In the genomic region with DNA sequence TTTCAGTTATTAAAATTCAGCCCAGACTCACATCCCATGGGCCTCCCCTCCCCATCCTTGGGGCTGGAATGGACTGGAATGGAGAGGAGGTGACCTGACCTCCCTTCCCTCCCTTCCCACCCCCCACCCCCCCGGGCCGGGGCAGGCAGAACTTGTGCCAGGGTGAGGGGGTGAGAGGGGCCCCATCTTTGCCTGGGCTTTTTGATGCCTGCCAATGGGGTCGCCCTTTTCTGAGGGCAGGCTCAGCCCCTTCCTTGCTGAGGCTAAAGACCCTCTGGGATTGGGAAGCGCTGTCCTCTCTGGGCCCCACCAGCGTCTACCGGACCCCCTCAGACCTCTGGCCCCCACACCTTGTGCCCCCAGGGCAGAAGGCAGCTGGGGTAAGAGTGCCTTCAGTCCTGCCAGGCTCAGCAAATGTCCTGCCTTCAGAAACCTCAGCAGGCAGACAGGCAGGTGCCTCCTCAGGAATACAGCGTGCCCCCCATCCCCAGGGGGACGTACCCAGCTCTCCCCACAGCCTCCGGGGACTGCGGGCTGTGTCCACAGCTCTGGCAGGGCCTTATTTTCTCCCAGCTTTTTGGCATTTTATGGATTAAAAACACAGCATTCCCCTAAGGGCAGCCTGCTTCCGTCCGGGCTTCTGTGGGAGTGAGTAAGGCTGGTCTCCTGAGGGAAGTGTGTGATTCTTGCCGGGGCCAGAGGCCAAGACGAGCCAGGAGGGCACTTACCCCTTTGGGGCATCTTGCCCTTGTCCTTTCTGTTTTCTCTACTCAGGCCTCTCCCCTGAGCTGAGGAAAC, we compare ENCODE assay signal across 20 cellular contexts. TPM values are rescaled to one million over a fixed set of nuclear protein-coding genes. Genes with fewer than 3 reads are reported as not detected.
"Had no signal": no experiment of that assay in that cellular context is flagged by ENCODE, and none has a peak within 500 bp of the region (broad histone marks: within the 10 kb centered on the region; RNA-seq: fewer than 3 reads in every experiment).

No MANE protein-coding gene starts in this region.

- H3K27ac ChIP-seq: coronary artery, gastroesophageal sphincter, neutrophil, parathyroid adenoma had no signal

- DNase-seq: activated B cell treated with CpG ODN at 0.5 μM for 24 hours; activated CD4-positive, alpha-beta T cell treated with anti-CD3 and anti-CD28 coated beads, Interleukin-2, amount 10 ng/mL, durations not matched to agents 24 days and 14 days; activated CD8-positive, alpha-beta T cell treated with anti-CD3 and anti-CD28 coated beads for 36 hours; activated effector memory CD4-positive, alpha-beta T cell treated with Interleukin-2 at 50 U/mL for 16 hours; activated naive CD4-positive, alpha-beta T cell treated with anti-CD3 and anti-CD28 coated beads, Interleukin-2, amount 10 ng/mL, durations not matched to agents 7 days and 5 days; activated naive CD8-positive, alpha-beta T cell treated with anti-CD3 and anti-CD28 coated beads, Interleukin-2, amount 50 U/mL, for 24 hours; effector CD4-positive, alpha-beta T cell; heart right ventricle; immature natural killer cell; left ventricle myocardium superior; mucosa of descending colon; naive thymus-derived CD4-positive, alpha-beta T cell; stimulated activated CD8-positive, alpha-beta memory T cell treated with anti-CD3 and anti-CD28 coated beads, Interleukin-4, amount 100 ng/mL, for 48 hours; T-cell; T-helper 9 cell had no signal

- H3K4me1 ChIP-seq: parathyroid adenoma had no signal

- H3K79me2 ChIP-seq: parathyroid adenoma had no signal

- H3K9ac ChIP-seq: parathyroid adenoma had no signal

- H3K9me3 ChIP-seq: gastroesophageal sphincter, heart right ventricle, mucosa of descending colon, neutrophil had no signal

- H3K36me3 ChIP-seq: gastroesophageal sphincter, heart right ventricle, neutrophil had no signal

- H3K4me3 ChIP-seq: gastroesophageal sphincter, mucosa of descending colon had no signal

RNA-seq across cellular contexts. Expression of a gene that starts 35.5 kb away (rescaled TPM):
- total RNA-seq: activated B cell treated with CpG ODN at 0.5 μM for 24 hours; aorta; gastroesophageal sphincter; mucosa of descending colon; naive thymus-derived CD4-positive, alpha-beta T cell had no signal
- polyA plus RNA-seq: aorta; immature natural killer cell; naive thymus-derived CD4-positive, alpha-beta T cell had no signal
